8 cellular contexts compared by ENCODE assay signal in the genomic region with DNA sequence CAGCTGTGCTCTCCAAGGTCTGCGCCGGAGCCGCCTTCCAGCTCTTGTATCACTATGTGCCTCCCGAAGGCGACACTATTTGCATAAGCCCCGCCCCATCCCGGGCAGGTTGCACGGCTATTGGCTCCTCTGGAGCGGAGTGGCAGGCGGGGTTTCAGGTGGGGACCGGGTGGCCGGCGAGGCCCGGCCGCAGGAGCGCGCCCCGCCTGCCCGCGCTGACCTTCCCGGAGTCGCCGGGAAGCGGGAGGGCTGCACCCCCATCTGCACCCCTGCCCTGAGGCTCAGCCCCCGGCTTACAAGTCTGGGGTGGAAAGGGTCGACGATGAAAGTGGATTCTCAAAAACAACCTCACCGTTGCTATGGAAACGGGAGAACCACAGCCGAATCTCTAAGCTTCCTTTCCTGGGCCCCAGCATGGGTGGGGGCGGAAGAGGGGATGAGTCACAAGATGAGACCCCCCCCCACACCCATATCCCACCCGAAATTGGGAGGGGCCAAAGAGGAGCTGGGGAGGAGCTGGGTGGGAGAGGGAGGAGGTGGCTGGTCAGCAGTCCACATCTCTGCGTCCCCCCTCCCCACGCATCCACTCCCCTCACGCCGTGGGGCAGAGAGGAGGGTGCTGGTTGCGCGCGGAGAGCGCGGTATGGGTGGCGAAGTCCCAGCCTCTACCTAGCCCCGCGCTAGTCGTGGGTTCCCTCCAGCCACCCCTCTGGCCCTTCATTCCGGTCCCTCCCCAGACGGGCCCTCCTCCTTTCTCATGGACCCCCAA. TPM values are rescaled to one million over a fixed set of nuclear protein-coding genes. Genes with fewer than 3 reads are reported as not detected.
DNase-seq lines count a peak whose midpoint lies in the region; TF ChIP-seq lines count a peak whose summit lies in the region.

A gene (minus strand): TSS at position 51 of the 769 bp plus-strand sequence. CDS start 6,830 bp downstream, outside the sequence.

- peaks cover 92% of the 10 kb centered on the region for H3K27me3 ChIP-seq in left ventricle myocardium inferior (ENCODE audit: low read depth)

- H3K27me3 Mint-ChIP-seq in progenitor cell of endocrine pancreas (peaks cover 86% of the 10 kb centered on the region), type B pancreatic cell (peaks cover 89% of the 10 kb centered on the region)

- intact Hi-C loops in left ventricle myocardium inferior (cut with micrococcal nuclease), result no loop called here

- H3K27ac ChIP-seq in left ventricle myocardium inferior (replicated peaks), result no peak within 1 kb of the TSS

- no peaks in the 10 kb centered on the region for H3K36me3 ChIP-seq in left ventricle myocardium inferior

- TF ChIP-seq CTCF in left ventricle myocardium inferior (IDR thresholded peaks at IDR 0.05; ENCODE audit: borderline replicate concordance) (no peak), progenitor cell of endocrine pancreas (IDR thresholded peaks at IDR 0.05; ENCODE audit: unreplicated experiment) (no peak), type B pancreatic cell (conservative IDR thresholded peaks at IDR 0.05) (no peak)

- H3K36me3 Mint-ChIP-seq in progenitor cell of endocrine pancreas (ENCODE audit: insufficient read depth), result no peaks in the 10 kb centered on the region
- H3K36me3 Mint-ChIP-seq in type B pancreatic cell, result no peaks in the 10 kb centered on the region

- DNase-seq in DMS79 treated with DMSO at 0.1 percent for 48 hours (lab: John Stamatoyannopoulos, UW) (peak; percentile 90), HEK293T (ENCODE audit: extremely low spot score) (peak; percentile 94), NCI-H1105 (lab: John Stamatoyannopoulos, UW) (peak; percentile 91), T-helper 1 cell (peak; percentile 80 to 92 (median 86)), amniotic epithelial cell (ENCODE audit: low read depth) (peak; percentile 65), left ventricle myocardium inferior (peak; percentile 87), progenitor cell of endocrine pancreas (ENCODE audit: low spot score, unreplicated experiment) (peak; percentile 93), type B pancreatic cell (ENCODE audit: extremely low spot score, unreplicated experiment) (peak; percentile 90)

- H3K4me3 Mint-ChIP-seq in progenitor cell of endocrine pancreas (ENCODE audit: low read depth) (peak within 1 kb of the TSS; percentile 42), type B pancreatic cell (peak within 1 kb of the TSS; percentile 72)

- H3K4me1 ChIP-seq in left ventricle myocardium inferior, result peaks cover 33% of the 10 kb centered on the region

- H3K9me3 ChIP-seq in left ventricle myocardium inferior (replicated peaks), result no peaks in the 10 kb centered on the region

- H3K27ac Mint-ChIP-seq in progenitor cell of endocrine pancreas (no peak within 1 kb of the TSS), type B pancreatic cell (no peak within 1 kb of the TSS)

- CTCF ChIA-PET in HEK293T (lab: Yijun Ruan, JAX), result interaction anchor here (0.5 to 1.3 kb wide), 4 partner anchors 19 to 497 kb away, joined by 3 to 7 read pairs (median 6); no protein-coding TSS in a partner anchor

- H3K9me3 Mint-ChIP-seq in progenitor cell of endocrine pancreas (ENCODE audit: low read depth) (no peaks in the 10 kb centered on the region), type B pancreatic cell (no peaks in the 10 kb centered on the region)

- POLR2A ChIA-PET in HEK293T (lab: Yijun Ruan, JAX), result interaction anchor here (0.8 to 1.0 kb wide), 2 partner anchors 10 to 47 kb away, joined by 4 to 7 read pairs; a partner anchor contains a TSS

- H3K4me3 ChIP-seq in left ventricle myocardium inferior, result peak within 1 kb of the TSS; percentile 64

- H3K4me1 Mint-ChIP-seq in progenitor cell of endocrine pancreas (ENCODE audit: low read depth) (peaks cover 3% of the 10 kb centered on the region), type B pancreatic cell (ENCODE audit: unreplicated experiment) (peaks cover 3% of the 10 kb centered on the region)

TF ChIP-seq in HEK293T, 16 proteins besides CTCF, POLR2A, EP300 and RAD21:
- TF ChIP-seq CTBP1 (IDR thresholded peaks at IDR 0.05; ENCODE audit: borderline replicate concordance), result no peak
- TF ChIP-seq ZNF384 (IDR thresholded peaks at IDR 0.05), result no peak
- TF ChIP-seq FOXM1 (IDR thresholded peaks at IDR 0.05; ENCODE audit: borderline replicate concordance), result no peak
- TF ChIP-seq HDGF (IDR thresholded peaks at IDR 0.05; ENCODE audit: borderline replicate concordance), result no peak
- TF ChIP-seq, protein P1, sequence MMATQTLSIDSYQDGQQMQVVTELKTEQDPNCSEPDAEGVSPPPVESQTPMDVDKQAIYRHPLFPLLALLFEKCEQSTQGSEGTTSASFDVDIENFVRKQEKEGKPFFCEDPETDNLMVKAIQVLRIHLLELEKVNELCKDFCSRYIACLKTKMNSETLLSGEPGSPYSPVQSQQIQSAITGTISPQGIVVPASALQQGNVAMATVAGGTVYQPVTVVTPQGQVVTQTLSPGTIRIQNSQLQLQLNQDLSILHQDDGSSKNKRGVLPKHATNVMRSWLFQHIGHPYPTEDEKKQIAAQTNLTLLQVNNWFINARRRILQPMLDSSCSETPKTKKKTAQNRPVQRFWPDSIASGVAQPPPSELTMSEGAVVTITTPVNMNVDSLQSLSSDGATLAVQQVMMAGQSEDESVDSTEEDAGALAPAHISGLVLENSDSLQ (IDR thresholded peaks at IDR 0.05), result peak; percentile 98
- TF ChIP-seq SP1 (IDR thresholded peaks at IDR 0.05), result no peak
- TF ChIP-seq L3MBTL2 (conservative IDR thresholded peaks at IDR 0.05), result peak; percentile 39
- no peak for TF ChIP-seq FOXK2 (IDR thresholded peaks at IDR 0.05)

RNA-seq across cellular contexts. Expression of the gene that starts here (rescaled TPM):
- total RNA-seq in left ventricle myocardium inferior (0.88 TPM), progenitor cell of endocrine pancreas (not detected in 2 replicates), type B pancreatic cell (ENCODE audit: low replicate concordance) (0.21 and 0.53 TPM in 2 replicates)

Comparison
In these comparisons a context has a peak if more than half of its experiments do, and no peak if none do; other contexts are left out.
1. Peak in DNase-seq and H3K4me3 ChIP-seq in left ventricle myocardium inferior; RNA of the gene not detected or under 1 TPM.
2. Peak in DNase-seq in progenitor cell of endocrine pancreas; RNA of the gene not detected or under 1 TPM.
3. Peak in DNase-seq in type B pancreatic cell; RNA of the gene not detected or under 1 TPM.